In the genomic region with DNA sequence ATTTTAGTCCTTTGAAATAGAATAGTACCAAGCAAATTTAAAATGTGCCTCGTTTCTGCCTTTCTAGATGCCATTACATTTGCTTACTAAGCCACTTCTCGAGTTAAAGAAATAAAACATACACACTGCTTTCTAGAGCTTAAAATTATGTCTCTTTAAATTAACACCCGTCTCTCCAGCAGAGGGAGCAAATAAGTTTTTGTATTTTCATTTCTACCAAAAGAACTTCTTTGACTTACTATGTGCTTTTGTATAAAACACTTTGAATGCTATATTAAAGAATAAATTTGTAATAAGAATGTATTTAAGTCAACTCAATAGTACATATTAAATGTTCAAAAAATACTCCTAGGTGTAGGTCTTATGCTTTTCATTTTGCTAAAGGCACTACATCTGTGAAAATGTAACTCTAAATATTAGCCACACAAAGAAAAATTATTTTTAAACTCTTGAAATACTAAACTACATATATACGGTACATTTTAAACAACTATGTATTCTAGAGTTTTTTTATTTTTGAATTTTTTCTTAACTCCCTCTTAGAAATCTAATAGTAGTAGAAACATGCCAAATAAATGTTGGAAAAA, we compare ENCODE assay signal across 10 cellular contexts.
DNase-seq lines count a peak whose midpoint lies in the region; ATAC-seq and TF ChIP-seq lines count a peak whose summit lies in the region.
"Had no signal": no experiment of that assay in that cellular context is flagged by ENCODE, and none has a peak within 500 bp of the region (broad histone marks: within the 10 kb centered on the region; RNA-seq: fewer than 3 reads in every experiment).

No MANE protein-coding gene starts in this region.

- H3F3A ChIP-seq in GM23248 (ENCODE audit: insufficient read depth), result no peaks in the 10 kb centered on the region

- H3K9me3 ChIP-seq in GM23248 (ENCODE audit: low read depth), result no peaks in the 10 kb centered on the region

- no peaks in the 10 kb centered on the region for H3K79me2 ChIP-seq in GM23248 (ENCODE audit: insufficient read depth)

- H3K27ac Mint-ChIP-seq in glutamatergic neuron (ENCODE audit: unreplicated experiment), result no peak overlapping the region
- H3K27ac Mint-ChIP-seq in activated T-helper 1 cell treated with anti-CD3 and anti-CD28 coated beads, Interleukin-12 subunit alpha, Interleukin-12 subunit beta, Interleukin-2, Interleukin-4 antibody, amounts not matched to agents 30 ng/mL and 10 ng/mL and 1 ng/mL, durations not matched to agents 14 hours and 24 hours and 36 hours, result no peak overlapping the region
- H3K27ac Mint-ChIP-seq: activated naive CD4-positive, alpha-beta T cell treated with anti-CD3 and anti-CD28 coated beads, Interleukin-2, amount 10 ng/mL, durations not matched to agents 7 days and 5 days had no signal

- H3K27ac ChIP-seq in GM23248 (no peak overlapping the region), coronary artery (no peak overlapping the region), caudate nucleus (ENCODE audit: low read depth, low read length) (no peak overlapping the region)

- TF ChIP-seq CTCF in glutamatergic neuron (IDR thresholded peaks at IDR 0.05; ENCODE audit: partially characterized antibody, unreplicated experiment) (peak; percentile 78), coronary artery (IDR thresholded peaks at IDR 0.05) (no peak)

- no peaks in the 10 kb centered on the region for H3K4me1 Mint-ChIP-seq in glutamatergic neuron (ENCODE audit: low read depth, unreplicated experiment)
- H3K4me1 Mint-ChIP-seq in activated T-helper 1 cell treated with anti-CD3 and anti-CD28 coated beads, Interleukin-12 subunit alpha, Interleukin-12 subunit beta, Interleukin-2, Interleukin-4 antibody, amounts not matched to agents 30 ng/mL and 10 ng/mL and 1 ng/mL, durations not matched to agents 14 hours and 24 hours and 36 hours (ENCODE audit: low read depth), result no peaks in the 10 kb centered on the region
- H3K4me1 Mint-ChIP-seq: activated naive CD4-positive, alpha-beta T cell treated with anti-CD3 and anti-CD28 coated beads, Interleukin-2, amount 10 ng/mL, durations not matched to agents 7 days and 5 days had no signal

- H3K4me1 ChIP-seq in GM23248 (ENCODE audit: insufficient read depth), result no peaks in the 10 kb centered on the region

- no peaks in the 10 kb centered on the region for H4K20me1 ChIP-seq in GM23248 (ENCODE audit: insufficient read depth)

- intact Hi-C loops in activated T-helper 1 cell treated with anti-CD3 and anti-CD28 coated beads, Interleukin-12 subunit alpha, Interleukin-12 subunit beta, Interleukin-2, Interleukin-4 antibody, amounts not matched to agents 30 ng/mL and 10 ng/mL and 1 ng/mL, durations not matched to agents 14 hours and 24 hours and 36 hours (cut with micrococcal nuclease), result no loop called here

- DNase-seq in ACHN, result peak; percentile 17
- peak; percentile 1 for DNase-seq in GM23248
- DNase-seq in SHP77 treated with DMSO at 0.1 percent for 48 hours (lab: John Stamatoyannopoulos, UW), result peak; percentile 31
- no peak for DNase-seq in glutamatergic neuron
- no peak for DNase-seq in coronary artery (ENCODE audit: low spot score)
- DNase-seq in caudate nucleus (lab: John Stamatoyannopoulos, UW), result no peak
- no peak for DNase-seq in activated T-helper 1 cell treated with anti-CD3 and anti-CD28 coated beads, Interleukin-12 subunit alpha, Interleukin-12 subunit beta, Interleukin-2, Interleukin-4 antibody, amounts not matched to agents 30 ng/mL and 10 ng/mL and 1 ng/mL, durations not matched to agents 14 hours and 24 hours and 36 hours (ENCODE audit: low spot score)
- DNase-seq: activated naive CD4-positive, alpha-beta T cell treated with anti-CD3 and anti-CD28 coated beads, Interleukin-2, amount 10 ng/mL, durations not matched to agents 7 days and 5 days; stimulated activated CD4-positive, alpha-beta T cell treated with anti-CD3 and anti-CD28 coated beads, Interleukin-15, amount 100 ng/mL, for 24 hours had no signal

- no peaks in the 10 kb centered on the region for H3K9me2 ChIP-seq in GM23248 (ENCODE audit: insufficient read depth)

- H3K4me2 ChIP-seq in GM23248 (ENCODE audit: unreplicated experiment), result no peak overlapping the region

- H3K4me3 ChIP-seq in GM23248 (no peak overlapping the region), coronary artery (no peak overlapping the region)

- no peaks in the 10 kb centered on the region for H3K27me3 ChIP-seq in GM23248 (replicated peaks; ENCODE audit: insufficient read depth)

- H3K36me3 ChIP-seq in GM23248 (ENCODE audit: low read depth), result no peaks in the 10 kb centered on the region

- no peak for ATAC-seq in GM18868 (IDR thresholded peaks at IDR 0.05; ENCODE audit: unreplicated experiment)

- H3K27me3 Mint-ChIP-seq in glutamatergic neuron (ENCODE audit: unreplicated experiment), result no peaks in the 10 kb centered on the region
- no peaks in the 10 kb centered on the region for H3K27me3 Mint-ChIP-seq in activated T-helper 1 cell treated with anti-CD3 and anti-CD28 coated beads, Interleukin-12 subunit alpha, Interleukin-12 subunit beta, Interleukin-2, Interleukin-4 antibody, amounts not matched to agents 30 ng/mL and 10 ng/mL and 1 ng/mL, durations not matched to agents 14 hours and 24 hours and 36 hours (ENCODE audit: insufficient read depth)
- H3K27me3 Mint-ChIP-seq: activated naive CD4-positive, alpha-beta T cell treated with anti-CD3 and anti-CD28 coated beads, Interleukin-2, amount 10 ng/mL, durations not matched to agents 7 days and 5 days had no signal

- in situ Hi-C loops in ACHN (cut with HindIII; ENCODE audit: low pct_ligation_motif_present, low pct_unique_long_range_greater_than_20kb, low sequenced_read_pairs), result no loop called here
- in situ Hi-C loops in GM23248 (cut with MboI), result no loop called here

- H3K9ac ChIP-seq in GM23248, result no peak overlapping the region

- H3K9me3 Mint-ChIP-seq in glutamatergic neuron (ENCODE audit: unreplicated experiment), result peaks cover 2% of the 10 kb centered on the region
- no peaks in the 10 kb centered on the region for H3K9me3 Mint-ChIP-seq in activated T-helper 1 cell treated with anti-CD3 and anti-CD28 coated beads, Interleukin-12 subunit alpha, Interleukin-12 subunit beta, Interleukin-2, Interleukin-4 antibody, amounts not matched to agents 30 ng/mL and 10 ng/mL and 1 ng/mL, durations not matched to agents 14 hours and 24 hours and 36 hours
- H3K9me3 Mint-ChIP-seq: activated naive CD4-positive, alpha-beta T cell treated with anti-CD3 and anti-CD28 coated beads, Interleukin-2, amount 10 ng/mL, durations not matched to agents 7 days and 5 days had no signal

- 8 to 10% methylated on average over 4 of the region's 4 CpGs for WGBS in GM23248 (ENCODE audit: low coverage in 1 of 2, low lambda C conversion rate in 2 of 2, missing lambda C conversion rate in 2 of 2), 2 experiments

- no peaks in the 10 kb centered on the region for H3K36me3 Mint-ChIP-seq in glutamatergic neuron (ENCODE audit: unreplicated experiment)
- no peaks in the 10 kb centered on the region for H3K36me3 Mint-ChIP-seq in activated T-helper 1 cell treated with anti-CD3 and anti-CD28 coated beads, Interleukin-12 subunit alpha, Interleukin-12 subunit beta, Interleukin-2, Interleukin-4 antibody, amounts not matched to agents 30 ng/mL and 10 ng/mL and 1 ng/mL, durations not matched to agents 14 hours and 24 hours and 36 hours (ENCODE audit: low read depth)
- H3K36me3 Mint-ChIP-seq: activated naive CD4-positive, alpha-beta T cell treated with anti-CD3 and anti-CD28 coated beads, Interleukin-2, amount 10 ng/mL, durations not matched to agents 7 days and 5 days had no signal

- no peak overlapping the region for H2AFZ ChIP-seq in GM23248

- H3K4me3 Mint-ChIP-seq in glutamatergic neuron (ENCODE audit: unreplicated experiment), result no peak overlapping the region
- no peak overlapping the region for H3K4me3 Mint-ChIP-seq in activated T-helper 1 cell treated with anti-CD3 and anti-CD28 coated beads, Interleukin-12 subunit alpha, Interleukin-12 subunit beta, Interleukin-2, Interleukin-4 antibody, amounts not matched to agents 30 ng/mL and 10 ng/mL and 1 ng/mL, durations not matched to agents 14 hours and 24 hours and 36 hours
- H3K4me3 Mint-ChIP-seq: activated naive CD4-positive, alpha-beta T cell treated with anti-CD3 and anti-CD28 coated beads, Interleukin-2, amount 10 ng/mL, durations not matched to agents 7 days and 5 days had no signal

Comparison
In these comparisons a context has a peak if more than half of its experiments do, and no peak if none do; other contexts are left out.
1. DNase-seq: peak in ACHN (single experiment), GM23248 (single experiment) and SHP77 treated with DMSO at 0.1 percent for 48 hours (single experiment); none in glutamatergic neuron (single experiment), coronary artery (single experiment), caudate nucleus (0 of 61) and activated T-helper 1 cell treated with anti-CD3 and anti-CD28 coated beads, Interleukin-12 subunit alpha, Interleukin-12 subunit beta, Interleukin-2, Interleukin-4 antibody, amounts not matched to agents 30 ng/mL and 10 ng/mL and 1 ng/mL, durations not matched to agents 14 hours and 24 hours and 36 hours (single experiment).